17 cellular contexts compared by ENCODE assay signal in the genomic region with DNA sequence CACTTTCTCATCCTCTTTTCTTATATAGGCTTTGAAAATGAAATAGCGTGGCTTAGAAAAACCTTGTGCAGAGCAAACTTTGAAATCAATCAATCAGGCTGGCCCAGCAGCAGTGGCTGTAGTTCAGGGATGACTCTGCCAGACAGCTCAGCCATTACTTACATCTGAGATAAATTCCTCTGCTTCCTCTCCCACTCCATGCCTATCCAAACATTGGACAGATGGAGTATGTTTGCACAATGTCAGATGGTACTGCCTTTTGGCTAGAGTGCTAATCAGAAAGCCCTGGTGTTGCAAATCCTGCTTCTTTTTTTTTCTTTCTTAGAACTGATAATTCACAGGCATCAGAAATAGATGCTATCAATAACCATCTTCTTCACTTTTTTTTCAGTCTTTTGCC.
DNase-seq lines count a peak whose midpoint lies in the region; TF ChIP-seq lines count a peak whose summit lies in the region.
"Had no signal": no experiment of that assay in that cellular context is flagged by ENCODE, and none has a peak within 500 bp of the region (broad histone marks: within the 10 kb centered on the region; RNA-seq: fewer than 3 reads in every experiment).

No MANE protein-coding gene starts in this region.

- no peak overlapping the region for H2BK20ac ChIP-seq in H9 (ENCODE audit: low read depth, low read length, poor library complexity, severe bottlenecking)

- H3K9ac ChIP-seq in endodermal cell (ENCODE audit: extremely low read depth, low read length, poor library complexity, severe bottlenecking) (no peak overlapping the region), H9 (ENCODE audit: extremely low read depth, insufficient read length, low read length) (no peak overlapping the region)

- H3K36me3 Mint-ChIP-seq in endodermal cell (ENCODE audit: low read depth) (no peaks in the 10 kb centered on the region), H9 (ENCODE audit: insufficient read depth in 1 of 3, low read depth in 3 of 3) (peaks cover 0 to 9% (median 5%) of the 10 kb centered on the region in 3 experiments; a peak in 5 of 7 replicates)
- H3K36me3 Mint-ChIP-seq: naive thymus-derived CD4-positive, alpha-beta T cell had no signal

- DNase-seq in DMS 273 (lab: John Stamatoyannopoulos, UW; ENCODE audit: unreplicated experiment), result peak; percentile 86
- DNase-seq in HS-5 (ENCODE audit: low read depth), result peak; percentile 36
- DNase-seq in NCI-H82 (lab: John Stamatoyannopoulos, UW), result peak; percentile 82
- DNase-seq in epithelial cell of esophagus (ENCODE audit: low read depth), result peak; percentile 46
- DNase-seq in tibial artery, result no peak
- DNase-seq in NCI-H1436 treated with DMSO at 0.1 percent for 48 hours (lab: John Stamatoyannopoulos, UW), result no peak
- DNase-seq in endodermal cell, result no peak
- DNase-seq in H9, result no peak
- DNase-seq: activated B cell treated with CpG ODN at 0.5 μM for 24 hours; amygdala; lower lobe of right lung; naive thymus-derived CD4-positive, alpha-beta T cell; NCI-H526 had no signal

- H3K36me3 ChIP-seq in tibial artery, result no peaks in the 10 kb centered on the region
- H3K36me3 ChIP-seq in endodermal cell (ENCODE audit: control insufficient read depth, insufficient read depth, low read length), result no peaks in the 10 kb centered on the region
- H3K36me3 ChIP-seq: lower lobe of right lung had no signal

- H3K9me3 Mint-ChIP-seq in endodermal cell, result peaks cover 17% of the 10 kb centered on the region
- H3K9me3 Mint-ChIP-seq in H9, result peaks cover 9 to 11% of the 10 kb centered on the region in 2 experiments; a peak in 3 of 5 replicates

- H4K20me1 ChIP-seq in H9 (ENCODE audit: control insufficient read depth, insufficient read depth, insufficient read length), result no peaks in the 10 kb centered on the region

- H2AK5ac ChIP-seq in H9 (ENCODE audit: insufficient read length, low read length), result no peak overlapping the region

- no peak overlapping the region for H3K23ac ChIP-seq in H9 (ENCODE audit: insufficient read length, low read depth, low read length)

- H3K56ac ChIP-seq in H9 (ENCODE audit: insufficient read length, low read depth, low read length), result no peak overlapping the region

- H3K4me2 ChIP-seq in H9 (ENCODE audit: insufficient read depth, insufficient read length, low read length), result no peak overlapping the region

- TF ChIP-seq CTCF in epithelial cell of esophagus (IDR thresholded peaks at IDR 0.05; ENCODE audit: insufficient read depth, low read depth, low read length, missing control alignments), result no peak
- TF ChIP-seq CTCF in tibial artery (IDR thresholded peaks at IDR 0.05), result no peak
- TF ChIP-seq CTCF in endodermal cell (conservative IDR thresholded peaks at IDR 0.05), result no peak
- TF ChIP-seq CTCF in H9 (conservative IDR thresholded peaks at IDR 0.05), result no peak

- intact Hi-C loops in tibial artery (cut with DNase I; ENCODE audit: low total_unique reads), result no loop called here

- H3K9me3 ChIP-seq in tibial artery (peaks cover 0 to 4% (median 0%) of the 10 kb centered on the region in 3 donors), endodermal cell (ENCODE audit: control insufficient read depth, low read length) (peaks cover 6% of the 10 kb centered on the region), H9 (ENCODE audit: control insufficient read depth, low read depth, low read length) (no peaks in the 10 kb centered on the region)

- no peak overlapping the region for H3T11ph ChIP-seq in H9 (ENCODE audit: low read length)

- H3K79me1 ChIP-seq in H9 (ENCODE audit: insufficient read depth, low read depth, low read length, poor library complexity, severe bottlenecking), result no peaks in the 10 kb centered on the region

- H4K8ac ChIP-seq in H9 (replicated peaks; ENCODE audit: insufficient read length, low read depth, low read length), result no peak overlapping the region

- no peak overlapping the region for H2BK120ac ChIP-seq in H9 (ENCODE audit: low read depth, low read length, poor library complexity, severe bottlenecking)

- H4K5ac ChIP-seq in H9 (ENCODE audit: insufficient read length, low read depth, low read length), result no peak overlapping the region

- no peak overlapping the region for H4K91ac ChIP-seq in H9 (ENCODE audit: insufficient read length, low read depth, low read length)

- H3K4me3 ChIP-seq in epithelial cell of esophagus (ENCODE audit: low read length) (no peak overlapping the region), tibial artery (no peak overlapping the region), endodermal cell (ENCODE audit: low read length) (no peak overlapping the region)
- H3K4me3 ChIP-seq: lower lobe of right lung, skin epidermis had no signal

- H3K4me1 ChIP-seq in tibial artery (no peaks in the 10 kb centered on the region), endodermal cell (ENCODE audit: control insufficient read depth, insufficient read depth, low read length) (no peaks in the 10 kb centered on the region), H9 (ENCODE audit: insufficient read depth, low read length) (no peaks in the 10 kb centered on the region)
- H3K4me1 ChIP-seq: lower lobe of right lung had no signal

- H3K23me2 ChIP-seq in H9 (ENCODE audit: insufficient read length, low read depth, low read length, poor library complexity, severe bottlenecking), result no peaks in the 10 kb centered on the region

- H3K27ac Mint-ChIP-seq in endodermal cell, result no peak overlapping the region
- H3K27ac Mint-ChIP-seq in H9, result no peak overlapping the region
- H3K27ac Mint-ChIP-seq: activated B cell treated with CpG ODN at 0.5 μM for 24 hours; activated T-helper 2 cell treated with anti-CD3 and anti-CD28 coated beads, Interferon-gamma antibody, Interleukin-2, Interleukin-4, amounts not matched to agents 10 μg/mL and 5 μg/mL and 100 μg/mL, durations not matched to agents 14 hours and 24 hours and 36 hours; B cell; naive thymus-derived CD4-positive, alpha-beta T cell had no signal

- H3K27me3 Mint-ChIP-seq in endodermal cell (ENCODE audit: insufficient read depth), result no peaks in the 10 kb centered on the region
- no peaks in the 10 kb centered on the region for H3K27me3 Mint-ChIP-seq in H9 (ENCODE audit: low read depth)
- H3K27me3 Mint-ChIP-seq: activated B cell treated with CpG ODN at 0.5 μM for 24 hours, B cell had no signal

- H3K27me3 ChIP-seq in tibial artery (no peaks in the 10 kb centered on the region), endodermal cell (ENCODE audit: control insufficient read depth, insufficient read depth, low read length, poor library complexity, severe bottlenecking) (no peaks in the 10 kb centered on the region), H9 (ENCODE audit: insufficient read depth, low read length) (no peaks in the 10 kb centered on the region)

- H2AFZ ChIP-seq in H9 (ENCODE audit: low read length), result no peak overlapping the region

- no peak overlapping the region for H2BK15ac ChIP-seq in H9 (ENCODE audit: low read depth, low read length)

- no peak overlapping the region for H3K4ac ChIP-seq in H9 (ENCODE audit: low read depth, low read length)

- H2BK5ac ChIP-seq in H9 (ENCODE audit: insufficient read length, low read length), result no peak overlapping the region

- H3K79me2 ChIP-seq in H9 (ENCODE audit: insufficient read depth, low read length), result no peaks in the 10 kb centered on the region

- H3K4me1 Mint-ChIP-seq in endodermal cell, result no peaks in the 10 kb centered on the region
- peaks cover 3 to 4% of the 10 kb centered on the region in 2 experiments for H3K4me1 Mint-ChIP-seq in H9
- H3K4me1 Mint-ChIP-seq: activated B cell treated with CpG ODN at 0.5 μM for 24 hours; B cell; naive thymus-derived CD4-positive, alpha-beta T cell had no signal

- WGBS in endodermal cell (ENCODE audit: insufficient coverage in 1 of 2, insufficient read length in 1 of 2), 2 experiments, result 91 to 100% methylated on average over 1 of the region's 1 CpG
- WGBS in H9 (ENCODE audit: extremely low coverage, insufficient read length, low lambda C conversion rate), result no CpG with 5 or more reads among the region's 1 CpG

- H3K27ac ChIP-seq in tibial artery (no peak overlapping the region), endodermal cell (ENCODE audit: low read depth, low read length) (no peak overlapping the region), H9 (ENCODE audit: insufficient read length, low read depth, low read length) (no peak overlapping the region)
- H3K27ac ChIP-seq: lower lobe of right lung, RWPE1, skin epidermis had no signal

- H3K4me3 Mint-ChIP-seq in endodermal cell, result no peak overlapping the region
- no peak overlapping the region for H3K4me3 Mint-ChIP-seq in H9
- H3K4me3 Mint-ChIP-seq: activated B cell treated with CpG ODN at 0.5 μM for 24 hours; B cell; naive thymus-derived CD4-positive, alpha-beta T cell had no signal

- H3K14ac ChIP-seq in H9 (ENCODE audit: insufficient read depth, low read length), result no peak overlapping the region

- no peak overlapping the region for H3K18ac ChIP-seq in H9 (ENCODE audit: insufficient read length, low read depth, low read length)

- H2BK12ac ChIP-seq in H9 (ENCODE audit: insufficient read length, low read depth, low read length), result no peak overlapping the region

Comparison
In these comparisons a context has a peak if more than half of its experiments do, and no peak if none do; other contexts are left out.
1. DNase-seq: peak in DMS 273 (single experiment), HS-5 (single experiment), NCI-H82 (single experiment) and epithelial cell of esophagus (single experiment); none in tibial artery (0 of 2), NCI-H1436 treated with DMSO at 0.1 percent for 48 hours (single experiment), endodermal cell (single experiment) and H9 (single experiment).